ENCODE assay signal across 9 cellular contexts in genomic region chr11:74443071-74443864, GRCh38. TPM values are rescaled to one million over a fixed set of nuclear protein-coding genes. Genes with fewer than 3 reads are reported as not detected.
A peak's percentile ranks its signal among the peaks of the same experiment; 100 is the strongest.
DNase-seq lines count a peak whose midpoint lies in the region; ATAC-seq, FAIRE-seq and TF ChIP-seq lines count a peak whose summit lies in the region.
"Had no signal": no experiment of that assay in that cellular context is flagged by ENCODE, and none has a peak within 500 bp of the region (broad histone marks: within the 10 kb centered on the region; RNA-seq: fewer than 3 reads in every experiment).

No MANE protein-coding gene starts in this region.

- ATAC-seq in natural killer cell: no peak

- H3K4me3 Mint-ChIP-seq in nephron: peak overlapping the region in 2 of 3 experiments; percentile 6 to 12
- H3K4me3 Mint-ChIP-seq in activated T-cell treated with anti-CD3 and anti-CD28 coated beads, Interleukin-2, amount 50 U/mL, for 24 hours: no peak overlapping the region
- no peak overlapping the region for H3K4me3 Mint-ChIP-seq in natural killer cell

- no peak for TF ChIP-seq CTCF in colonic mucosa (IDR thresholded peaks at IDR 0.05)
- peak in 1 of 3 experiments; percentile 13 for TF ChIP-seq CTCF in nephron (IDR thresholded peaks at IDR 0.05; ENCODE audit: unreplicated experiment in 3 of 3)
- no peak for TF ChIP-seq CTCF in natural killer cell (IDR thresholded peaks at IDR 0.05)

- peak overlapping the region; percentile 33 for H3K27ac ChIP-seq in colonic mucosa

- FAIRE-seq in H54 (lab: Jason Lieb, UNC): no peak

- DNase-seq in G401 (ENCODE audit: low spot score) (peak; percentile 69), NCI-H345 treated with DMSO at 0.1 percent for 48 hours (lab: John Stamatoyannopoulos, UW; ENCODE audit: unreplicated experiment) (peak; percentile 92), colonic mucosa (peak; percentile 69), natural killer cell (no peak), H54 (ENCODE audit: insufficient read length, low spot score) (no peak)
- DNase-seq in activated T-cell treated with anti-CD3 and anti-CD28 coated beads, Interleukin-2, amount 50 U/mL, for 24 hours: no peak
- no peak for DNase-seq in activated naive CD4-positive, alpha-beta T cell treated with Interleukin-2 at 50 U/mL for 16 hours

- peaks cover 8% of the 10 kb centered on the region for H3K4me1 ChIP-seq in colonic mucosa

- in situ Hi-C loops in G401 (cut with HindIII; ENCODE audit: low sequenced_read_pairs): no loop called here

- H3K36me3 Mint-ChIP-seq in nephron (ENCODE audit: low read depth) (no peaks in the 10 kb centered on the region), natural killer cell (no peaks in the 10 kb centered on the region)
- H3K36me3 Mint-ChIP-seq in activated T-cell treated with anti-CD3 and anti-CD28 coated beads, Interleukin-2, amount 50 U/mL, for 24 hours (ENCODE audit: low read depth): no peaks in the 10 kb centered on the region

- no peaks in the 10 kb centered on the region for H3K9me3 ChIP-seq in colonic mucosa

- no peak overlapping the region for H3K4me3 ChIP-seq in colonic mucosa

- no peaks in the 10 kb centered on the region for H3K9me3 Mint-ChIP-seq in nephron
- peaks cover 5% of the 10 kb centered on the region for H3K9me3 Mint-ChIP-seq in activated T-cell treated with anti-CD3 and anti-CD28 coated beads, Interleukin-2, amount 50 U/mL, for 24 hours
- no peaks in the 10 kb centered on the region for H3K9me3 Mint-ChIP-seq in natural killer cell

- intact Hi-C loops in colonic mucosa (cut with DNase I) (no loop called here), natural killer cell (cut with micrococcal nuclease) (no loop called here)

- H3K4me1 Mint-ChIP-seq in nephron (peaks cover 38% of the 10 kb centered on the region), natural killer cell (no peaks in the 10 kb centered on the region)
- H3K4me1 Mint-ChIP-seq in activated T-cell treated with anti-CD3 and anti-CD28 coated beads, Interleukin-2, amount 50 U/mL, for 24 hours (ENCODE audit: low read depth): no peaks in the 10 kb centered on the region

- no peak for TF ChIP-seq POLR2A in H54 (IDR thresholded peaks at IDR 0.05; ENCODE audit: low read depth, low read length)

- H3K36me3 ChIP-seq in colonic mucosa: no peaks in the 10 kb centered on the region

- H3K27me3 ChIP-seq in colonic mucosa: no peaks in the 10 kb centered on the region

- H3K27ac Mint-ChIP-seq in nephron: peak overlapping the region; percentile 19 to 57 (median 42)
- H3K27ac Mint-ChIP-seq in activated T-cell treated with anti-CD3 and anti-CD28 coated beads, Interleukin-2, amount 50 U/mL, for 24 hours: no peak overlapping the region
- no peak overlapping the region for H3K27ac Mint-ChIP-seq in natural killer cell

- H3K27me3 Mint-ChIP-seq in nephron (ENCODE audit: low read depth) (no peaks in the 10 kb centered on the region), natural killer cell (ENCODE audit: low read depth in 2 of 2) (peaks cover 10 to 11% of the 10 kb centered on the region in 2 donors)
- H3K27me3 Mint-ChIP-seq in activated T-cell treated with anti-CD3 and anti-CD28 coated beads, Interleukin-2, amount 50 U/mL, for 24 hours: no peaks in the 10 kb centered on the region

- H3K9ac ChIP-seq in colonic mucosa (ENCODE audit: low read depth in 2 of 2, low read length in 2 of 2): peak overlapping the region in 1 of 2 donors; percentile 70

RNA-seq across cellular contexts. Expression of gene KCNE3, which starts 24.1 kb away (rescaled TPM):
- total RNA-seq in G401 (2014; rRNA removed; shearing (Covaris generic)): not detected in 2 replicates
- 10 to 100 TPM; 31.9 to 41.2 TPM for total RNA-seq in colonic mucosa
- total RNA-seq in natural killer cell: 1 to 10 TPM in 2 of 3 donors, under 1 TPM in 1; 0.82 to 3.6 (median 1.3) TPM
- total RNA-seq: activated CD8-positive, alpha-beta memory T cell treated with anti-CD3 and anti-CD28 coated beads for 36 hours had no signal

RNA-seq across cellular contexts. Expression of gene PGM2L1, which starts 45.0 kb away (rescaled TPM):
- total RNA-seq in G401 (2014; rRNA removed; shearing (Covaris generic)): 6.2 and 9.5 TPM in 2 replicates
- total RNA-seq in colonic mucosa (10 to 100 TPM in 1 of 2 donors, 1 to 10 TPM in 1; 7.8 to 11.1 TPM), natural killer cell (1 to 10 TPM; 4.4 to 8.0 (median 6.6) TPM)

RNA-seq across cellular contexts. Expression of gene LIPT2, which starts 50.3 kb away (rescaled TPM):
- 9.4 and 26.9 TPM in 2 replicates for total RNA-seq in G401 (2014; rRNA removed; shearing (Covaris generic))
- 1 to 10 TPM; 3.9 to 4.4 TPM for total RNA-seq in colonic mucosa
- total RNA-seq in natural killer cell: 1 to 10 TPM in 2 of 3 donors, under 1 TPM in 1; 0.99 to 4.1 (median 3.1) TPM

Comparison
In these comparisons a context has a peak if more than half of its experiments do, and no peak if none do; other contexts are left out.
1. DNase-seq: peak in G401 (single experiment), NCI-H345 treated with DMSO at 0.1 percent for 48 hours (single experiment) and colonic mucosa (single experiment); none in activated T-cell treated with anti-CD3 and anti-CD28 coated beads, Interleukin-2, amount 50 U/mL, for 24 hours (single experiment), natural killer cell (single experiment), activated naive CD4-positive, alpha-beta T cell treated with Interleukin-2 at 50 U/mL for 16 hours (single experiment) and H54 (single experiment).
2. H3K27ac Mint-ChIP-seq: peak in nephron (3 of 3); none in activated T-cell treated with anti-CD3 and anti-CD28 coated beads, Interleukin-2, amount 50 U/mL, for 24 hours (single experiment) and natural killer cell (0 of 2).
3. H3K4me3 Mint-ChIP-seq: peak in nephron (2 of 3); none in activated T-cell treated with anti-CD3 and anti-CD28 coated beads, Interleukin-2, amount 50 U/mL, for 24 hours (single experiment) and natural killer cell (single experiment).
4. RNA of gene KCNE3, which starts 24.1 kb away (total RNA-seq): 31.9 to 41.2 TPM in colonic mucosa; 0.82 to 3.6 TPM in natural killer cell and not detected in G401; every median in the first group is over 4 times any median in the second.